In genomic region chr14:70779667-70780066, GRCh38 we compare ENCODE assay signal across 1 cellular context.
TF ChIP-seq lines count a peak whose summit lies in the region.

No MANE protein-coding gene starts in this region.

TF ChIP-seq in GM12878, 131 proteins besides CTCF, POLR2A, EP300 and RAD21:
- TF ChIP-seq NRF1 (conservative IDR thresholded peaks at IDR 0.05; ENCODE audit: low read depth, low read length) (no peak), ZSCAN29 (IDR thresholded peaks at IDR 0.05) (no peak), SPI1 (IDR thresholded peaks at IDR 0.05; ENCODE audit: borderline replicate concordance, insufficient read depth, low read depth, low read length) (no peak), ATF2 (IDR thresholded peaks at IDR 0.05; ENCODE audit: low read length) (no peak), YBX1 (IDR thresholded peaks at IDR 0.05) (no peak), CUX1 (IDR thresholded peaks at IDR 0.05; ENCODE audit: insufficient replicate concordance, low read depth, low read length) (no peak), RCOR1 (conservative IDR thresholded peaks at IDR 0.05; ENCODE audit: low read depth, low read length) (no peak), TBL1XR1 (IDR thresholded peaks at IDR 0.05; ENCODE audit: low read depth, low read length) (no peak), NBN (IDR thresholded peaks at IDR 0.05) (no peak), SMC3 (IDR thresholded peaks at IDR 0.05; ENCODE audit: borderline replicate concordance, low read length) (no peak), BCL3 (IDR thresholded peaks at IDR 0.05; ENCODE audit: borderline replicate concordance, insufficient read depth, low read depth, low read length, poor library complexity, severe bottlenecking) (no peak), CREB1 (IDR thresholded peaks at IDR 0.05; ENCODE audit: low read depth) (no peak), ZNF24 (IDR thresholded peaks at IDR 0.05) (no peak), RELB (IDR thresholded peaks at IDR 0.05; ENCODE audit: low read depth) (no peak), GATAD2B (conservative IDR thresholded peaks at IDR 0.05; ENCODE audit: low read depth) (no peak), ZNF622 (IDR thresholded peaks at IDR 0.05) (no peak), GABPA (IDR thresholded peaks at IDR 0.05; ENCODE audit: low read depth) (no peak), E4F1 (IDR thresholded peaks at IDR 0.05; ENCODE audit: borderline replicate concordance, partially characterized antibody) (no peak), TARDBP (IDR thresholded peaks at IDR 0.05; ENCODE audit: borderline replicate concordance) (no peak), SIX5 (IDR thresholded peaks at IDR 0.05; ENCODE audit: low read depth, low read length, severe bottlenecking) (no peak)
TF ChIP-seq in GM12878: peak in this region for 0.
